In genomic region chr9:131503626-131504465, GRCh38 we compare ENCODE assay signal across 8 cellular contexts. TPM values are rescaled to one million over a fixed set of nuclear protein-coding genes. Genes with fewer than 3 reads are reported as not detected.
A peak's percentile ranks its signal among the peaks of the same experiment; 100 is the strongest.
DNase-seq lines count a peak whose midpoint lies in the region; ATAC-seq, FAIRE-seq and TF ChIP-seq lines count a peak whose summit lies in the region.

No MANE protein-coding gene starts in this region.

- no peak for DNase-seq in heart right ventricle
- no peak for DNase-seq in cardiac septum (ENCODE audit: low spot score)
- DNase-seq in keratinocyte (ENCODE audit: low read depth, low spot score): no peak
- peak; percentile 56 for DNase-seq in stimulated activated CD4-positive, alpha-beta T cell treated with anti-CD3 and anti-CD28 coated beads, Interleukin-4, amount 100 ng/mL, for 1 hour
- no peak for DNase-seq in Ammon's horn (ENCODE audit: low spot score)

- H3K4me1 ChIP-seq in heart right ventricle (peaks cover 7 to 36% (median 17%) of the 10 kb centered on the region in 9 donors), keratinocyte (ENCODE audit: control insufficient read depth, extremely low read depth, insufficient read depth, low read length) (peaks cover 28% of the 10 kb centered on the region)

- WGBS in heart right ventricle, 2 donors: 20 to 29% methylated on average over 32 of the region's 32 CpGs
- WGBS in adipose tissue, 3 donors: 21 to 30% (median 26%) methylated on average over 29 to 32 of the region's 32 CpGs

- TF ChIP-seq CTCF in heart right ventricle (IDR thresholded peaks at IDR 0.05) (no peak), keratinocyte (optimal IDR thresholded peaks at IDR 0.05 in 1 of 3, IDR thresholded peaks at IDR 0.05 in 1 of 3, conservative IDR thresholded peaks at IDR 0.05 in 1 of 3; ENCODE audit: extremely low read depth in 1 of 3, insufficient read depth in 2 of 3, low read length in 3 of 3) (peak in 1 of 3 experiments; percentile 22)

- intact Hi-C loops in heart right ventricle (cut with DNase I) (loop anchor here in 2 of 10 donors (10.0 kb wide), 1 partner anchor 241 kb away; the partner anchor contains the start of gene RAPGEF1 (in 2 of the 2)), cardiac septum (cut with DNase I) (no loop called here)

- peaks cover 0 to 43% (median 12%) of the 10 kb centered on the region in 9 donors for H3K36me3 ChIP-seq in heart right ventricle
- H3K36me3 ChIP-seq in keratinocyte (ENCODE audit: control insufficient read depth in 2 of 2, extremely low read depth in 1 of 2, insufficient read depth in 2 of 2, low read length in 2 of 2): peaks cover 0 to 18% of the 10 kb centered on the region in 2 experiments

- peak overlapping the region; percentile 67 for H3K9ac ChIP-seq in keratinocyte (ENCODE audit: control insufficient read depth, extremely low read depth, insufficient read depth, low read length)

- H3K27me3 ChIP-seq in heart right ventricle: no peaks in the 10 kb centered on the region
- no peaks in the 10 kb centered on the region for H3K27me3 ChIP-seq in keratinocyte (ENCODE audit: control insufficient read depth, extremely low read depth, insufficient read depth, low read length)

- peak overlapping the region; percentile 63 for H3K4me2 ChIP-seq in keratinocyte (ENCODE audit: control insufficient read depth, extremely low read depth, insufficient read depth, low read depth, low read length)

- dilution Hi-C loops in keratinocyte (cut with MboI; ENCODE audit: extremely low pct_ligation_motif_present, low sequenced_read_pairs): no loop called here

- H3K79me2 ChIP-seq in keratinocyte (ENCODE audit: control insufficient read depth, insufficient read depth, low read length): no peaks in the 10 kb centered on the region

- H2AFZ ChIP-seq in keratinocyte (ENCODE audit: control insufficient read depth, low read length): peak overlapping the region; percentile 73

- H3K4me3 ChIP-seq in heart right ventricle (peak overlapping the region; percentile 62 to 100 (median 96)), keratinocyte (ENCODE audit: control insufficient read depth in 2 of 3, extremely low read depth in 1 of 3, insufficient read depth in 2 of 3, low read depth in 1 of 3, low read length in 3 of 3) (peak overlapping the region; percentile 58 to 76 (median 74))

- peak in 4 of 8 donors; percentile 1 to 15 (median 2) for ATAC-seq in heart right ventricle
- peak; percentile 35 for ATAC-seq in SK-N-SH treated with all-trans-retinoic acid at 6 μM for 48 hours
- no peak for ATAC-seq in GM18502 (IDR thresholded peaks at IDR 0.05; ENCODE audit: poor library complexity, unreplicated experiment)

- FAIRE-seq in keratinocyte (lab: Jason Lieb, UNC): no peak

- H3K27ac ChIP-seq in heart right ventricle: peak overlapping the region in 7 of 10 donors; percentile 70 to 88 (median 84)
- peak overlapping the region; percentile 32 for H3K27ac ChIP-seq in adipose tissue (ENCODE audit: low read depth, low read length)
- H3K27ac ChIP-seq in keratinocyte (ENCODE audit: control insufficient read depth, insufficient read depth, low read length): no peak overlapping the region

- no peaks in the 10 kb centered on the region for H3K9me1 ChIP-seq in keratinocyte (ENCODE audit: control insufficient read depth, extremely low read depth, insufficient read depth, low read length)

- peaks cover 5% of the 10 kb centered on the region for H4K20me1 ChIP-seq in keratinocyte (ENCODE audit: control insufficient read depth, extremely low read depth, insufficient read depth, low read length)

- H3K9me3 ChIP-seq in heart right ventricle (no peaks in the 10 kb centered on the region), keratinocyte (ENCODE audit: control insufficient read depth, low read depth, low read length) (no peaks in the 10 kb centered on the region)

TF ChIP-seq in SK-N-SH treated with all-trans-retinoic acid at 6 μM for 48 hours, 23 proteins besides CTCF, POLR2A, EP300 and RAD21 (continues in another document):
- TF ChIP-seq ZNF8 (CRISPR knock-in tag; IDR thresholded peaks at IDR 0.05) (no peak), TCF4 (CRISPR knock-in tag; IDR thresholded peaks at IDR 0.05; ENCODE audit: borderline replicate concordance) (no peak), SNAI2 (CRISPR knock-in tag; IDR thresholded peaks at IDR 0.05) (no peak), PATZ1 (CRISPR knock-in tag; IDR thresholded peaks at IDR 0.05; ENCODE audit: borderline replicate concordance) (no peak), ZFP3 (CRISPR knock-in tag; IDR thresholded peaks at IDR 0.05) (no peak), TSHZ2 (CRISPR knock-in tag; IDR thresholded peaks at IDR 0.05) (no peak), BACH2 (CRISPR knock-in tag; IDR thresholded peaks at IDR 0.05; ENCODE audit: borderline replicate concordance) (no peak), ISL1 (CRISPR knock-in tag; IDR thresholded peaks at IDR 0.05) (no peak), ZFP30 (CRISPR knock-in tag; IDR thresholded peaks at IDR 0.05) (no peak)

RNA-seq across cellular contexts. Expression of gene POMT1, which starts 1.1 kb away (rescaled TPM):
- total RNA-seq in heart right ventricle (10 to 100 TPM; 17.0 to 27.6 (median 21.2) TPM), cardiac septum (24.6 TPM)
- polyA plus RNA-seq in heart right ventricle (10 to 100 TPM; 20.6 to 34.1 TPM), adipose tissue (10 to 100 TPM; 14.4 to 17.9 (median 15.5) TPM), keratinocyte (10.3 to 13.2 TPM (median 12.6 TPM) in 3 replicates)
- 18.4 TPM for polyA plus RNA-seq in keratinocyte (2011; ENCODE audit: low read depth)
- polyA plus RNA-seq in keratinocyte (2011; cell fraction: cytosol; rRNA removed): 6.0 and 6.5 TPM in 2 replicates
- polyA plus RNA-seq in keratinocyte (2011; cell fraction: nucleus; rRNA removed): 39.0 and 43.4 TPM in 2 replicates
- polyA plus RNA-seq in keratinocyte (2012; ENCODE audit: low replicate concordance): 11.4 and 17.4 TPM in 2 replicates
- 7.3 to 30.8 TPM (median 16.2 TPM) in 3 replicates for polyA minus RNA-seq in keratinocyte
- 6.7 TPM for polyA minus RNA-seq in keratinocyte (2011; cell fraction: cytosol; rRNA and poly(A)+ RNA removed)
- polyA minus RNA-seq in keratinocyte (2011; cell fraction: nucleus; rRNA and poly(A)+ RNA removed): 21.6 and 24.1 TPM in 2 replicates

RNA-seq across cellular contexts. Expression of gene UCK1, which starts 27.2 kb away (rescaled TPM):
- total RNA-seq in heart right ventricle: 10 to 100 TPM; 16.6 to 29.5 (median 22.5) TPM
- polyA plus RNA-seq in heart right ventricle: 10 to 100 TPM; 27.7 to 32.7 TPM
- 23.9 TPM for total RNA-seq in cardiac septum
- 10 to 100 TPM; 25.1 to 25.4 (median 25.2) TPM for polyA plus RNA-seq in adipose tissue
- 15.4 to 17.0 TPM (median 15.7 TPM) in 3 replicates for polyA plus RNA-seq in keratinocyte
- 29.1 TPM for polyA plus RNA-seq in keratinocyte (2011; ENCODE audit: low read depth)
- polyA plus RNA-seq in keratinocyte (2011; cell fraction: cytosol; rRNA removed): 10.7 and 15.3 TPM in 2 replicates
- 12.7 and 14.4 TPM in 2 replicates for polyA plus RNA-seq in keratinocyte (2011; cell fraction: nucleus; rRNA removed)
- 13.4 and 18.1 TPM in 2 replicates for polyA plus RNA-seq in keratinocyte (2012; ENCODE audit: low replicate concordance)
- polyA minus RNA-seq in keratinocyte: 9.8 to 26.1 TPM (median 10.7 TPM) in 3 replicates
- polyA minus RNA-seq in keratinocyte (2011; cell fraction: cytosol; rRNA and poly(A)+ RNA removed): 13.8 TPM
- polyA minus RNA-seq in keratinocyte (2011; cell fraction: nucleus; rRNA and poly(A)+ RNA removed): 4.4 and 7.7 TPM in 2 replicates

RNA-seq across cellular contexts. Expression of gene PRRT1B, which starts 41.5 kb away (rescaled TPM):
- total RNA-seq in heart right ventricle (not detected), cardiac septum (not detected)
- polyA plus RNA-seq in heart right ventricle (not detected), adipose tissue (under 1 TPM; 0.28 to 0.82 (median 0.34) TPM), keratinocyte (not detected in 3 replicates)
- not detected for polyA plus RNA-seq in keratinocyte (2011; ENCODE audit: low read depth)
- not detected in 2 replicates for polyA plus RNA-seq in keratinocyte (2011; cell fraction: cytosol; rRNA removed)
- polyA plus RNA-seq in keratinocyte (2011; cell fraction: nucleus; rRNA removed): not detected in 2 replicates
- polyA plus RNA-seq in keratinocyte (2012; ENCODE audit: low replicate concordance): not detected in 2 replicates
- not detected in 3 replicates for polyA minus RNA-seq in keratinocyte
- polyA minus RNA-seq in keratinocyte (2011; cell fraction: cytosol; rRNA and poly(A)+ RNA removed): not detected
- not detected in 2 replicates for polyA minus RNA-seq in keratinocyte (2011; cell fraction: nucleus; rRNA and poly(A)+ RNA removed)
